Comparison of ENCODE assay signal across 8 cellular contexts in genomic region chr13:99501952-99502310, GRCh38. TPM values are rescaled to one million over a fixed set of nuclear protein-coding genes. Genes with fewer than 3 reads are reported as not detected.
DNase-seq lines count a peak whose midpoint lies in the region; ATAC-seq lines count a peak whose summit lies in the region.

No MANE protein-coding gene starts in this region.

- no peaks in the 10 kb centered on the region for H3K36me3 ChIP-seq in ectodermal cell (ENCODE audit: control insufficient read depth, insufficient read depth, low read length)

- peak overlapping the region; percentile 95 for H3K4me3 Mint-ChIP-seq in T-helper 2 cell treated with Interferon-gamma antibody and Interleukin-4, amounts not matched to agents 5 μg/mL and 100 μg/mL, for 36 hours

- WGBS in ectodermal cell, 2 experiments, result 1 to 2% methylated on average over 14 of the region's 14 CpGs

- H3K9me3 ChIP-seq in ectodermal cell (ENCODE audit: control insufficient read depth, low read length), result no peaks in the 10 kb centered on the region
- H3K9me3 ChIP-seq in mononuclear cell (ENCODE audit: low read depth, low read length), result no peaks in the 10 kb centered on the region

- peaks cover 6% of the 10 kb centered on the region for H3K9me3 Mint-ChIP-seq in T-helper 2 cell treated with Interferon-gamma antibody and Interleukin-4, amounts not matched to agents 5 μg/mL and 100 μg/mL, for 36 hours

- H3K4me1 ChIP-seq in ectodermal cell (ENCODE audit: control insufficient read depth, insufficient read depth, low read length) (no peaks in the 10 kb centered on the region), mononuclear cell (ENCODE audit: insufficient read depth, low read length) (peaks cover 74% of the 10 kb centered on the region)

- H3K36me3 Mint-ChIP-seq in T-helper 2 cell treated with Interferon-gamma antibody and Interleukin-4, amounts not matched to agents 5 μg/mL and 100 μg/mL, for 36 hours (ENCODE audit: low read depth), result peaks cover 20% of the 10 kb centered on the region

- intact Hi-C loops in cardiac septum (cut with DNase I), result loop anchor here (5.0 kb wide), 1 partner anchor 105 kb away; the partner anchor contains the start of gene CLYBL
- intact Hi-C loops in Right ventricle myocardium inferior (cut with DNase I), result loop anchor here (5.0 kb wide), 1 partner anchor 60 kb away; no protein-coding TSS in a partner anchor

- H3K27me3 ChIP-seq in ectodermal cell (ENCODE audit: control insufficient read depth, insufficient read depth, low read length, poor library complexity, severe bottlenecking) (no peaks in the 10 kb centered on the region), mononuclear cell (ENCODE audit: insufficient read depth, low read length) (no peaks in the 10 kb centered on the region)

- H3K27me3 Mint-ChIP-seq in T-helper 2 cell treated with Interferon-gamma antibody and Interleukin-4, amounts not matched to agents 5 μg/mL and 100 μg/mL, for 36 hours (ENCODE audit: low read depth), result no peaks in the 10 kb centered on the region

- no peak overlapping the region for H3K27ac ChIP-seq in ectodermal cell (ENCODE audit: insufficient read depth, low read depth, low read length, poor library complexity, severe bottlenecking)

- H3K4me3 ChIP-seq in ectodermal cell (ENCODE audit: insufficient read depth, low read depth, low read length), result peak overlapping the region; percentile 66
- H3K4me3 ChIP-seq in mononuclear cell (ENCODE audit: low read length), result peak overlapping the region; percentile 95

- H3K4me1 Mint-ChIP-seq in T-helper 2 cell treated with Interferon-gamma antibody and Interleukin-4, amounts not matched to agents 5 μg/mL and 100 μg/mL, for 36 hours (ENCODE audit: low read depth), result peaks cover 62% of the 10 kb centered on the region

- DNase-seq in cardiac septum (ENCODE audit: low spot score), result peak; percentile 81
- no peak for DNase-seq in Right ventricle myocardium inferior (ENCODE audit: missing footprints)
- peak; percentile 12 for DNase-seq in T-helper 2 cell treated with Interferon-gamma antibody and Interleukin-4, amounts not matched to agents 5 μg/mL and 100 μg/mL, for 36 hours (ENCODE audit: low spot score)
- DNase-seq in retina, result no peak

- ATAC-seq in Right ventricle myocardium inferior (no peak), HG03378 (IDR thresholded peaks at IDR 0.05; ENCODE audit: unreplicated experiment) (no peak), GM21786 (IDR thresholded peaks at IDR 0.05; ENCODE audit: unreplicated experiment) (no peak)

- peak overlapping the region; percentile 94 for H3K27ac Mint-ChIP-seq in T-helper 2 cell treated with Interferon-gamma antibody and Interleukin-4, amounts not matched to agents 5 μg/mL and 100 μg/mL, for 36 hours

RNA-seq across cellular contexts. Expression of gene TM9SF2, which starts 0.7 kb away (rescaled TPM):
- total RNA-seq in cardiac septum (61.8 TPM), Right ventricle myocardium inferior (61.1 TPM), mononuclear cell (78.6 TPM)
- polyA plus RNA-seq in ectodermal cell (2013, experiment 1 of 4), result 93.6 TPM
- polyA plus RNA-seq in ectodermal cell (2013, experiment 2 of 4), result 108 TPM
- polyA plus RNA-seq in ectodermal cell (2013, experiment 3 of 4), result 81.3 TPM
- 92.7 TPM for polyA plus RNA-seq in ectodermal cell (2013, experiment 4 of 4)

Comparison
In these comparisons a context has a peak if more than half of its experiments do, and no peak if none do; other contexts are left out.
1. DNase-seq: peak in cardiac septum (single experiment) and T-helper 2 cell treated with Interferon-gamma antibody and Interleukin-4, amounts not matched to agents 5 μg/mL and 100 μg/mL, for 36 hours (single experiment); none in Right ventricle myocardium inferior (single experiment) and retina (single experiment).